In the genomic region with DNA sequence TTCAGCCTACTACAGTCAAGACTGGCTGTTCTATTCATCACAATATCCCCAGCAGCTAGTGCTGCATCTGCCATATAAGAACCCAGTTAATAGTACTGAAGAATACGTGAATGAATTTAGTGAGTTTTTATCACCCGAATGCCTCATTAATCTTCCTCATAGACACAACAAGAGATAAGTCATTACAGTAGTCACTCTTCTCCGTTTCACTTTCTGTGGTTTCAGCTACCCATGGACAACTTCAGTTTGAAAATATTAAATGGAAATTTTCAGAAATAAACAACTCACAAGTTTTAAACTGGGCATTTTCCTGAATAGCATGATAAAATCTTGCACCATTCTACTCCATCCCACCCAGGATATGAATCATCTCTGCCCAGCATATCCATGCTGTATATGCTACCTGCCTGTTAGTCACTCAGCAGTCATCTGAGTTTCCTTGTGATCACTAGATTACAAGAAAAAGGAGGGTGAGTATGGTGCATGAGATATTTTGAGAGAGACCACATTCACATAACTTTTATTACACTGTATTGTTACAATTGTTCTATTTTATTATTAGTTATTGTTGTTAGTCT, we compare ENCODE assay signal across 11 cellular contexts.
DNase-seq lines count a peak whose midpoint lies in the region; ATAC-seq and TF ChIP-seq lines count a peak whose summit lies in the region.
"Had no signal": no experiment of that assay in that cellular context is flagged by ENCODE, and none has a peak within 500 bp of the region (broad histone marks: within the 10 kb centered on the region; RNA-seq: fewer than 3 reads in every experiment).

No MANE protein-coding gene starts in this region.

- H3K9me2 ChIP-seq in hepatocyte (replicated peaks; ENCODE audit: insufficient read depth), result no peaks in the 10 kb centered on the region

- H3K27me3 ChIP-seq in hepatocyte, result no peaks in the 10 kb centered on the region

- H3K4me1 ChIP-seq in hepatocyte (ENCODE audit: insufficient read depth), result no peaks in the 10 kb centered on the region

- ATAC-seq in GM18867 (IDR thresholded peaks at IDR 0.05; ENCODE audit: unreplicated experiment) (peak; percentile 89), HG03060 (IDR thresholded peaks at IDR 0.05; ENCODE audit: low read depth, unreplicated experiment) (peak; percentile 61)
- ATAC-seq: natural killer cell had no signal

- H2AFZ ChIP-seq in hepatocyte, result no peak overlapping the region

- no peak overlapping the region for H3K4me2 ChIP-seq in hepatocyte

- H4K20me1 ChIP-seq in hepatocyte (ENCODE audit: insufficient read depth, poor library complexity, severe bottlenecking), result no peaks in the 10 kb centered on the region

- H3K79me2 ChIP-seq in hepatocyte, result no peaks in the 10 kb centered on the region

- H3K27ac ChIP-seq in hepatocyte, result no peak overlapping the region

- WGBS in hepatocyte (ENCODE audit: low lambda C conversion rate, missing lambda C conversion rate), result 74% methylated on average over 3 of the region's 3 CpGs

- peak; percentile 71 to 76 for DNase-seq in SW 1271 (lab: John Stamatoyannopoulos, UW)
- DNase-seq in myocyte (ENCODE audit: low read depth), result peak; percentile 9
- no peak for DNase-seq in C1 segment of cervical spinal cord (lab: John Stamatoyannopoulos, UW)
- DNase-seq in NCI-H2196 (lab: John Stamatoyannopoulos, UW; ENCODE audit: unreplicated experiment), result no peak
- DNase-seq in activated CD8-positive, alpha-beta memory T cell treated with anti-CD3 and anti-CD28 coated beads, Interleukin-2, amount 50 U/mL, for 48 hours, result no peak
- no peak for DNase-seq in hepatocyte (ENCODE audit: low spot score)
- DNase-seq: activated gamma-delta T cell, natural killer cell, NCI-H2107 had no signal

- no peak overlapping the region for H3K4me3 ChIP-seq in hepatocyte

- no peaks in the 10 kb centered on the region for H3K36me3 ChIP-seq in hepatocyte (replicated peaks; ENCODE audit: insufficient read depth, low read depth)

- TF ChIP-seq CTCF in hepatocyte (IDR thresholded peaks at IDR 0.05; ENCODE audit: poor library complexity), result no peak

- no peaks in the 10 kb centered on the region for H3K9me3 ChIP-seq in hepatocyte (ENCODE audit: low read depth)

Comparison
In these comparisons a context has a peak if more than half of its experiments do, and no peak if none do; other contexts are left out.
1. DNase-seq: peak in SW 1271 (2 of 2) and myocyte (single experiment); none in C1 segment of cervical spinal cord (0 of 14), NCI-H2196 (single experiment), activated CD8-positive, alpha-beta memory T cell treated with anti-CD3 and anti-CD28 coated beads, Interleukin-2, amount 50 U/mL, for 48 hours (single experiment) and hepatocyte (single experiment).